14 cellular contexts compared by ENCODE assay signal in genomic region chr16:25996052-25996451, GRCh38.
DNase-seq lines count a peak whose midpoint lies in the region; TF ChIP-seq lines count a peak whose summit lies in the region.
"Had no signal": no experiment of that assay in that cellular context is flagged by ENCODE, and none has a peak within 500 bp of the region (broad histone marks: within the 10 kb centered on the region; RNA-seq: fewer than 3 reads in every experiment).

No MANE protein-coding gene starts in this region.

- intact Hi-C loops in activated T-helper 2 cell treated with anti-CD3 and anti-CD28 coated beads, Interferon-gamma antibody, Interleukin-2, Interleukin-4, amounts not matched to agents 10 μg/mL and 5 μg/mL and 100 μg/mL, durations not matched to agents 14 hours and 24 hours and 36 hours (cut with micrococcal nuclease), result no loop called here

- H3K4me3 Mint-ChIP-seq in activated T-helper 2 cell treated with anti-CD3 and anti-CD28 coated beads, Interferon-gamma antibody, Interleukin-2, Interleukin-4, amounts not matched to agents 10 μg/mL and 5 μg/mL and 100 μg/mL, durations not matched to agents 14 hours and 24 hours and 36 hours (ENCODE audit: low read depth), result no peak overlapping the region

- H3K36me3 Mint-ChIP-seq in activated T-helper 2 cell treated with anti-CD3 and anti-CD28 coated beads, Interferon-gamma antibody, Interleukin-2, Interleukin-4, amounts not matched to agents 10 μg/mL and 5 μg/mL and 100 μg/mL, durations not matched to agents 14 hours and 24 hours and 36 hours (ENCODE audit: low read depth), result no peaks in the 10 kb centered on the region

- peak; percentile 2 for DNase-seq in NCI-H2171 treated with DMSO at 0.1 percent for 48 hours (lab: John Stamatoyannopoulos, UW)
- no peak for DNase-seq in NCI-H2171 (lab: John Stamatoyannopoulos, UW)
- DNase-seq in NB4 (ENCODE audit: low read depth), result peak; percentile 11
- DNase-seq in SW480 (ENCODE audit: low spot score), result peak; percentile 1
- DNase-seq in iPS-NIHi11 (ENCODE audit: low spot score), result peak; percentile 10
- DNase-seq in NCI-H1436 (lab: John Stamatoyannopoulos, UW), result no peak
- DNase-seq in dedifferentiated amniotic fluid mesenchymal stem cell (ENCODE audit: extremely low spot score), result no peak
- no peak for DNase-seq in activated T-helper 2 cell treated with anti-CD3 and anti-CD28 coated beads, Interferon-gamma antibody, Interleukin-2, Interleukin-4, amounts not matched to agents 10 μg/mL and 5 μg/mL and 100 μg/mL, durations not matched to agents 14 hours and 24 hours and 36 hours (ENCODE audit: low spot score)
- DNase-seq: MG63; NCI-H2029; NCI-H524 treated with DMSO at 0.1 percent for 48 hours; NK-92 treated with Interleukin-12 subunit alpha and Interleukin-12 subunit beta, amount 100 ng/mL, for 24 hours; SHP77 had no signal

- H3K4me1 Mint-ChIP-seq in activated T-helper 2 cell treated with anti-CD3 and anti-CD28 coated beads, Interferon-gamma antibody, Interleukin-2, Interleukin-4, amounts not matched to agents 10 μg/mL and 5 μg/mL and 100 μg/mL, durations not matched to agents 14 hours and 24 hours and 36 hours (ENCODE audit: low read depth), result no peaks in the 10 kb centered on the region

- no peak for TF ChIP-seq POLR2A in NB4 (IDR thresholded peaks at IDR 0.05; ENCODE audit: extremely low read depth, insufficient read length)

- no peaks in the 10 kb centered on the region for H3K27me3 Mint-ChIP-seq in activated T-helper 2 cell treated with anti-CD3 and anti-CD28 coated beads, Interferon-gamma antibody, Interleukin-2, Interleukin-4, amounts not matched to agents 10 μg/mL and 5 μg/mL and 100 μg/mL, durations not matched to agents 14 hours and 24 hours and 36 hours (ENCODE audit: low read depth)

- no peaks in the 10 kb centered on the region for H3K9me3 Mint-ChIP-seq in activated T-helper 2 cell treated with anti-CD3 and anti-CD28 coated beads, Interferon-gamma antibody, Interleukin-2, Interleukin-4, amounts not matched to agents 10 μg/mL and 5 μg/mL and 100 μg/mL, durations not matched to agents 14 hours and 24 hours and 36 hours

- H3K27ac Mint-ChIP-seq in activated T-helper 2 cell treated with anti-CD3 and anti-CD28 coated beads, Interferon-gamma antibody, Interleukin-2, Interleukin-4, amounts not matched to agents 10 μg/mL and 5 μg/mL and 100 μg/mL, durations not matched to agents 14 hours and 24 hours and 36 hours, result no peak overlapping the region

- TF ChIP-seq CTCF in NB4 (IDR thresholded peaks at IDR 0.05; ENCODE audit: low read depth, low read length), result peak; percentile 14

- H3K4me3 ChIP-seq in NB4 (ENCODE audit: low read depth, low read length), result no peak overlapping the region
- H3K4me3 ChIP-seq: BLaER1 treated with 17β-estradiol and CSF1 and Interleukin-3, amounts not matched to agents 10 nM and 100 nM; MG63 had no signal

Comparison
In these comparisons a context has a peak if more than half of its experiments do, and no peak if none do; other contexts are left out.
1. DNase-seq: peak in NCI-H2171 treated with DMSO at 0.1 percent for 48 hours (single experiment), NB4 (single experiment), SW480 (single experiment) and iPS-NIHi11 (single experiment); none in NCI-H2171 (single experiment), NCI-H1436 (single experiment), dedifferentiated amniotic fluid mesenchymal stem cell (single experiment) and activated T-helper 2 cell treated with anti-CD3 and anti-CD28 coated beads, Interferon-gamma antibody, Interleukin-2, Interleukin-4, amounts not matched to agents 10 μg/mL and 5 μg/mL and 100 μg/mL, durations not matched to agents 14 hours and 24 hours and 36 hours (single experiment).